Comparison of ENCODE assay signal across 10 cellular contexts in the genomic region with DNA sequence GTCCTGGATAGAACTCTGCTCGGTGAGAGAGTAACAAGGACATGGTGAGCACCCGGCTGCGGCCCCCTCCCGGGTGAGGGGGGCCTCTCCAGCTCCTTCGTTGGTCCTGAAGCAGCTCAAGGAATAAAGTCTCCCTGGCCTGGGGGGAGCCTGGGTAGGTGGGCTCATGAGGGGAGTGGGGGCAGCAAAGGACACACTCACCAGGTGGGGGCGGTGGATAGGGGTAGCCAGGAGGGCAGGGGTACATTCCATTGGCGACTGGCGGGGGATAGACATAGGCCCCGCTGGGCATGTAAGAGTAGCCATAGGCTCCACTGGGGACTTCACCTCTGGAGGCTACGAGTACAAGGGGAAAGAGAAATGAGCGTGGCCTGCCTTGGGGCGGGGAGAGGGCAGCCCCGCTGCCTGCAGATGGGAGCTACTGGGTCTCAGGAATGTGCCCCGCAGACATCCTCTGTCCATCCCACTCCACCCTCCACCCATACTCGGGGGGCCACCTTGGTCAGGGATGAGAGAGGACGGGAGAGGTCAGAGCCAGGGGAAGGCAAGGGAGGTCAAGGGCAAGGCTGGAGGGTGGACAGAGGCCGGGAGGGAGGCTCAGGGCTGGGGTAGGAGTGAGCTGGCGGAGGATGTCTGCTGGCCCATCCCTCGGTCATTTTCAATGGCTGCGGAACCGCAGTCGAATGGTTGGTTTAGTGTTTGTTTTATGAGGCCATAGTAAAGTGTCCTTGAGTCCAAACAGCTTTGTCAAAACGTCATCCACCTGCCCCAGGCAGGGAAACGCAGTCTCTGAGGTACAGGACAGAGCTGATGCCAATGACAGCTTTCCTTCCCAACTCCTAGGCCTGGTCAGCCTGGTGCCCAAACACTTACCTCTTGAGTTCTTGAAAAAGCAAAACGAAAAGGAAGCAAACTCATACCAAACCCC. TPM values are rescaled to one million over a fixed set of nuclear protein-coding genes. Genes with fewer than 3 reads are reported as not detected.
DNase-seq lines count a peak whose midpoint lies in the region; ATAC-seq and TF ChIP-seq lines count a peak whose summit lies in the region.
"Had no signal": no experiment of that assay in that cellular context is flagged by ENCODE, and none has a peak within 500 bp of the region (broad histone marks: within the 10 kb centered on the region; RNA-seq: fewer than 3 reads in every experiment).

No MANE protein-coding gene starts in this region.

- H3K4me1 ChIP-seq in body of pancreas (peaks cover 78% of the 10 kb centered on the region), neural progenitor cell (no peaks in the 10 kb centered on the region), vagina (peaks cover 67% of the 10 kb centered on the region), colonic mucosa (peaks cover 23% of the 10 kb centered on the region)

- H3K36me3 ChIP-seq in body of pancreas (replicated peaks in 1 of 2; ENCODE audit: insufficient read depth in 1 of 2, low read depth in 2 of 2) (peaks cover 0 to 17% of the 10 kb centered on the region in 2 donors), neural progenitor cell (no peaks in the 10 kb centered on the region), vagina (peaks cover 8 to 60% of the 10 kb centered on the region in 2 donors), colonic mucosa (peaks cover 32% of the 10 kb centered on the region)

- TF ChIP-seq CTCF in body of pancreas (IDR thresholded peaks at IDR 0.05) (no peak), neural progenitor cell (IDR thresholded peaks at IDR 0.05) (no peak), vagina (IDR thresholded peaks at IDR 0.05) (no peak), colonic mucosa (IDR thresholded peaks at IDR 0.05) (no peak)

- H3K4me3 Mint-ChIP-seq in stimulated activated naive CD8-positive, alpha-beta T cell treated with anti-CD3 and anti-CD28 coated beads, Interleukin-15, Interleukin-2, amounts not matched to agents 100 ng/mL and 50 ng/mL, for 24 hours, result no peak overlapping the region
- H3K4me3 Mint-ChIP-seq in neural progenitor cell, result peak overlapping the region; percentile 58
- H3K4me3 Mint-ChIP-seq: activated CD4-positive, alpha-beta T cell treated with anti-CD3 and anti-CD28 coated beads for 36 hours had no signal

- intact Hi-C loops in body of pancreas (cut with DNase I) (no loop called here), vagina (cut with DNase I) (loop anchor here (5.0 kb wide), 2 partner anchors 44 to 71 kb away; a partner anchor contains a TSS), colonic mucosa (cut with DNase I) (no loop called here)

- H3K4me2 ChIP-seq in neural progenitor cell, result no peak overlapping the region

- TF ChIP-seq POLR2A in body of pancreas (IDR thresholded peaks at IDR 0.05) (no peak), vagina (IDR thresholded peaks at IDR 0.05) (no peak)

- no peak for ATAC-seq in stimulated activated naive CD8-positive, alpha-beta T cell treated with anti-CD3 and anti-CD28 coated beads, Interleukin-15, Interleukin-2, amounts not matched to agents 100 U/mL and 50 U/mL, for 24 hours
- ATAC-seq in body of pancreas (no peak), HG02973 (IDR thresholded peaks at IDR 0.05; ENCODE audit: unreplicated experiment) (no peak)
- ATAC-seq: activated CD4-positive, alpha-beta T cell treated with anti-CD3 and anti-CD28 coated beads for 36 hours had no signal

- H3K27me3 Mint-ChIP-seq in stimulated activated naive CD8-positive, alpha-beta T cell treated with anti-CD3 and anti-CD28 coated beads, Interleukin-15, Interleukin-2, amounts not matched to agents 100 ng/mL and 50 ng/mL, for 24 hours, result no peaks in the 10 kb centered on the region
- H3K27me3 Mint-ChIP-seq in neural progenitor cell (ENCODE audit: insufficient read depth, low read depth), result peaks cover 2% of the 10 kb centered on the region
- H3K27me3 Mint-ChIP-seq: activated CD4-positive, alpha-beta T cell treated with anti-CD3 and anti-CD28 coated beads for 36 hours had no signal

- no peak overlapping the region for H3K9ac ChIP-seq in neural progenitor cell
- H3K9ac ChIP-seq in colonic mucosa (ENCODE audit: low read depth in 2 of 2, low read length in 2 of 2), result no peak overlapping the region

- peaks cover 2% of the 10 kb centered on the region for H3K79me2 ChIP-seq in neural progenitor cell (ENCODE audit: low read depth)

- H3K36me3 Mint-ChIP-seq in stimulated activated naive CD8-positive, alpha-beta T cell treated with anti-CD3 and anti-CD28 coated beads, Interleukin-15, Interleukin-2, amounts not matched to agents 100 ng/mL and 50 ng/mL, for 24 hours (ENCODE audit: low read depth), result peaks cover 5% of the 10 kb centered on the region
- peaks cover 5% of the 10 kb centered on the region for H3K36me3 Mint-ChIP-seq in neural progenitor cell

- H3K4me1 Mint-ChIP-seq in stimulated activated naive CD8-positive, alpha-beta T cell treated with anti-CD3 and anti-CD28 coated beads, Interleukin-15, Interleukin-2, amounts not matched to agents 100 ng/mL and 50 ng/mL, for 24 hours (ENCODE audit: low read depth), result peaks cover 9% of the 10 kb centered on the region
- H3K4me1 Mint-ChIP-seq in neural progenitor cell, result peaks cover 8% of the 10 kb centered on the region

- H3K4me3 ChIP-seq in body of pancreas (no peak overlapping the region), neural progenitor cell (no peak overlapping the region), vagina (no peak overlapping the region), colonic mucosa (no peak overlapping the region)

- WGBS in body of pancreas, 2 donors, result 63 to 68% methylated on average over 25 of the region's 25 CpGs

- H3K27me3 ChIP-seq in body of pancreas, result no peaks in the 10 kb centered on the region
- H3K27me3 ChIP-seq in neural progenitor cell, result no peaks in the 10 kb centered on the region
- no peaks in the 10 kb centered on the region for H3K27me3 ChIP-seq in vagina
- H3K27me3 ChIP-seq in colonic mucosa, result no peaks in the 10 kb centered on the region
- H3K27me3 ChIP-seq: BE2C had no signal

- H4K20me1 ChIP-seq in neural progenitor cell (ENCODE audit: low read depth), result peaks cover 6% of the 10 kb centered on the region

- peaks cover 20% of the 10 kb centered on the region for H3F3A ChIP-seq in neural progenitor cell (ENCODE audit: low read depth)

- H3K27ac Mint-ChIP-seq in stimulated activated naive CD8-positive, alpha-beta T cell treated with anti-CD3 and anti-CD28 coated beads, Interleukin-15, Interleukin-2, amounts not matched to agents 100 ng/mL and 50 ng/mL, for 24 hours, result peak overlapping the region; percentile 1
- no peak overlapping the region for H3K27ac Mint-ChIP-seq in neural progenitor cell
- H3K27ac Mint-ChIP-seq: activated CD4-positive, alpha-beta T cell treated with anti-CD3 and anti-CD28 coated beads for 36 hours had no signal

- no peak overlapping the region for H2AFZ ChIP-seq in neural progenitor cell (replicated peaks)

- H3K27ac ChIP-seq in body of pancreas (peak overlapping the region; percentile 86 to 97 (median 94)), neural progenitor cell (no peak overlapping the region), vagina (peak overlapping the region; percentile 93), colonic mucosa (no peak overlapping the region)

- H3K9me3 Mint-ChIP-seq in stimulated activated naive CD8-positive, alpha-beta T cell treated with anti-CD3 and anti-CD28 coated beads, Interleukin-15, Interleukin-2, amounts not matched to agents 100 ng/mL and 50 ng/mL, for 24 hours, result no peaks in the 10 kb centered on the region
- no peaks in the 10 kb centered on the region for H3K9me3 Mint-ChIP-seq in neural progenitor cell

- H3K9me3 ChIP-seq in body of pancreas (no peaks in the 10 kb centered on the region), neural progenitor cell (ENCODE audit: low read depth) (no peaks in the 10 kb centered on the region), vagina (no peaks in the 10 kb centered on the region), colonic mucosa (no peaks in the 10 kb centered on the region)
- H3K9me3 ChIP-seq: BE2C had no signal

- DNase-seq in stimulated activated naive CD8-positive, alpha-beta T cell treated with anti-CD3 and anti-CD28 coated beads, Interleukin-15, Interleukin-2, amounts not matched to agents 100 U/mL and 50 U/mL, for 24 hours, result no peak
- DNase-seq in body of pancreas, result peak; percentile 47 to 60 (median 58)
- DNase-seq in neural progenitor cell (ENCODE audit: low spot score), result no peak
- DNase-seq in vagina (ENCODE audit: extremely low spot score in 2 of 2), result no peak
- no peak for DNase-seq in colonic mucosa
- DNase-seq in OCI-M2 (lab: John Stamatoyannopoulos, UW; ENCODE audit: unreplicated experiment), result no peak

RNA-seq across cellular contexts. Expression of a gene that starts 3.7 kb away (rescaled TPM):
- total RNA-seq in body of pancreas, result 10 to 100 TPM in 1 of 2 donors, 1 to 10 TPM in 1; 8.6 to 21.8 TPM
- total RNA-seq in neural progenitor cell (ENCODE audit: low replicate concordance), result 0.09 and 0.96 TPM in 2 replicates
- 32.7 TPM for total RNA-seq in vagina
- 10 to 100 TPM; 25.9 to 35.0 TPM for total RNA-seq in colonic mucosa

RNA-seq across cellular contexts. Expression of a gene that starts 7.3 kb away (rescaled TPM):
- total RNA-seq in body of pancreas, result 10 to 100 TPM; 44.2 to 49.5 TPM
- total RNA-seq in neural progenitor cell (ENCODE audit: low replicate concordance), result 20.9 and 23.8 TPM in 2 replicates
- total RNA-seq in vagina, result 54.3 TPM
- total RNA-seq in colonic mucosa, result 100 to 1,000 TPM in 1 of 2 donors, 10 to 100 TPM in 1; 69.8 to 102 TPM

RNA-seq across cellular contexts. Expression of a gene that starts 30.5 kb away (rescaled TPM):
- total RNA-seq in body of pancreas (10 to 100 TPM; 39.6 to 41.8 TPM), neural progenitor cell (ENCODE audit: low replicate concordance) (0.90 and 1.3 TPM in 2 replicates), vagina (63.3 TPM), colonic mucosa (10 to 100 TPM; 33.7 to 71.5 TPM)

RNA-seq across cellular contexts. Expression of a gene that starts 48.9 kb away (rescaled TPM):
- 10 to 100 TPM; 12.5 to 21.0 TPM for total RNA-seq in body of pancreas
- 17.2 and 36.3 TPM in 2 replicates for total RNA-seq in neural progenitor cell (ENCODE audit: low replicate concordance)
- 59.9 TPM for total RNA-seq in vagina
- 10 to 100 TPM; 14.5 to 26.0 TPM for total RNA-seq in colonic mucosa

RNA-seq across cellular contexts. Expression of a gene that starts 56.8 kb away (rescaled TPM):
- total RNA-seq in body of pancreas (10 to 100 TPM; 47.7 to 77.8 TPM), neural progenitor cell (ENCODE audit: low replicate concordance) (26.8 and 57.4 TPM in 2 replicates), vagina (67.8 TPM), colonic mucosa (100 to 1,000 TPM in 1 of 2 donors, 10 to 100 TPM in 1; 88.6 to 190 TPM)

Comparison
In these comparisons a context has a peak if more than half of its experiments do, and no peak if none do; other contexts are left out.
1. DNase-seq: peak in body of pancreas (4 of 4); none in stimulated activated naive CD8-positive, alpha-beta T cell treated with anti-CD3 and anti-CD28 coated beads, Interleukin-15, Interleukin-2, amounts not matched to agents 100 U/mL and 50 U/mL, for 24 hours (single experiment), neural progenitor cell (single experiment), vagina (0 of 2), colonic mucosa (single experiment) and OCI-M2 (single experiment).
2. H3K27ac ChIP-seq: peak in body of pancreas (4 of 4) and vagina (single experiment); none in neural progenitor cell (single experiment) and colonic mucosa (single experiment).
3. RNA of a gene that starts 30.5 kb away (total RNA-seq): 33.7 to 71.5 TPM in colonic mucosa, 63.3 TPM in vagina (single experiment) and 39.6 to 41.8 TPM in body of pancreas; 0.90 to 1.3 TPM in neural progenitor cell; every median in the first group is over 10 times any median in the second.